In the genomic region with DNA sequence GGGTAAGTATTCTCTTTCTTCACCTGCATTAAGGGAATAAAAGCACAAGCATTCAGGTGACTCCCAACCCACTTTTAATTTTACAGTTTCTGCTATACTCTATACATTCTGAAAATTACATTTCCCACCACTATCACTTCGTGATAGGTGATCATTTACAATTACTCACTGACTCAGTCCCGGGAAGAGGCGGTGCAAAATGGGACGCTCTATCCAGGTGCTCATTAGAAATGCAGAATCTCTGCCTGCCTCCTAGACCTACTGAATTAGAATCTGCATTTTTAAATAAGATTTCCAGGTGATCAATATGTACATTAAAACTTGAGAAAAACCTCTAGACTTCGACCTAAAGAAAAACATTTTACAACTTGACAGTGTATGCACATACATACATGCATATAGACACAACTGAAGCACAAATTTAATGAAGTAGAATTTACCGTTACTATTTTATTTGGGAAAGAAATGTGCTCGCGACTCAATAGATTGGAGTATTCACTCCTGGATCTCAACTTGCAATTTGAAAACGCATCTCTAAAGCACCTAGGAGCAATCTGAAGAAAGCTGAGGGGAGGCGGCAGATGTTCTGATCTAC, we compare ENCODE assay signal across 1 cellular context.
TF ChIP-seq lines count a peak whose summit lies in the region.

No MANE protein-coding gene starts in this region.

TF ChIP-seq in HepG2, 621 proteins besides CTCF, POLR2A, EP300 and RAD21 (continued from another document and continues in another):
- TF ChIP-seq ATF1 (CRISPR knock-in tag; IDR thresholded peaks at IDR 0.05) (no peak; the same call in 1 of the 2 replicates), MTF1 (CRISPR knock-in tag; IDR thresholded peaks at IDR 0.05) (no peak), ZFP36L1 (CRISPR knock-in tag; IDR thresholded peaks at IDR 0.05) (no peak), HOXA7 (CRISPR knock-in tag; IDR thresholded peaks at IDR 0.05) (no peak), RNF2 (conservative IDR thresholded peaks at IDR 0.05; ENCODE audit: low read depth) (no peak), SNAI1 (CRISPR knock-in tag; IDR thresholded peaks at IDR 0.05; ENCODE audit: borderline replicate concordance) (no peak), PAWR (CRISPR knock-in tag; IDR thresholded peaks at IDR 0.05; ENCODE audit: borderline replicate concordance) (no peak), ZNF280D (CRISPR knock-in tag; IDR thresholded peaks at IDR 0.05) (no peak), ZNF598 (CRISPR knock-in tag; IDR thresholded peaks at IDR 0.05; ENCODE audit: borderline replicate concordance) (no peak), REST (IDR thresholded peaks at IDR 0.05; ENCODE audit: borderline replicate concordance in 1 of 2, low read depth in 1 of 2, low read length in 2 of 2) (no peak), NR0B2 (CRISPR knock-in tag; IDR thresholded peaks at IDR 0.05) (no peak), ZC3H4 (CRISPR knock-in tag; IDR thresholded peaks at IDR 0.05; ENCODE audit: borderline replicate concordance) (peak; percentile 91), ZNF225 (CRISPR knock-in tag; IDR thresholded peaks at IDR 0.05) (no peak), ZNF780A (CRISPR knock-in tag; IDR thresholded peaks at IDR 0.05) (0 out of 2 replicates have a peak, but pooled peaks have one; percentile 29), ZNF337 (CRISPR knock-in tag; IDR thresholded peaks at IDR 0.05; ENCODE audit: borderline replicate concordance, low read depth) (no peak), ZBTB7A (CRISPR knock-in tag; IDR thresholded peaks at IDR 0.05) (no peak), ZNF441 (CRISPR knock-in tag; IDR thresholded peaks at IDR 0.05; ENCODE audit: borderline replicate concordance) (no peak), SSRP1 (CRISPR knock-in tag; IDR thresholded peaks at IDR 0.05) (peak; percentile 93; the same call in 1 of the 2 replicates), ZNF775 (CRISPR knock-in tag; IDR thresholded peaks at IDR 0.05; ENCODE audit: borderline replicate concordance) (no peak), GABPA (IDR thresholded peaks at IDR 0.05; ENCODE audit: low read depth, low read length) (no peak), GABPA (CRISPR knock-in tag; IDR thresholded peaks at IDR 0.05; ENCODE audit: low read depth) (no peak), TOPORS (CRISPR knock-in tag; IDR thresholded peaks at IDR 0.05) (no peak), ZNF841 (CRISPR knock-in tag; IDR thresholded peaks at IDR 0.05; ENCODE audit: borderline replicate concordance) (peak; percentile 16; the same call in 1 of the 2 replicates), HOXA9 (CRISPR knock-in tag; IDR thresholded peaks at IDR 0.05; ENCODE audit: borderline replicate concordance) (peak; percentile 10; the same call in 1 of the 2 replicates), POLR2AphosphoS5 (IDR thresholded peaks at IDR 0.05; ENCODE audit: low read depth, low read length) (peak; percentile 93; the same call in 1 of the 2 replicates), CBFB (CRISPR knock-in tag; IDR thresholded peaks at IDR 0.05) (no peak), ZXDC (CRISPR knock-in tag; IDR thresholded peaks at IDR 0.05) (no peak), CC2D1A (CRISPR knock-in tag; IDR thresholded peaks at IDR 0.05) (no peak)
- TF ChIP-seq, protein P1, sequence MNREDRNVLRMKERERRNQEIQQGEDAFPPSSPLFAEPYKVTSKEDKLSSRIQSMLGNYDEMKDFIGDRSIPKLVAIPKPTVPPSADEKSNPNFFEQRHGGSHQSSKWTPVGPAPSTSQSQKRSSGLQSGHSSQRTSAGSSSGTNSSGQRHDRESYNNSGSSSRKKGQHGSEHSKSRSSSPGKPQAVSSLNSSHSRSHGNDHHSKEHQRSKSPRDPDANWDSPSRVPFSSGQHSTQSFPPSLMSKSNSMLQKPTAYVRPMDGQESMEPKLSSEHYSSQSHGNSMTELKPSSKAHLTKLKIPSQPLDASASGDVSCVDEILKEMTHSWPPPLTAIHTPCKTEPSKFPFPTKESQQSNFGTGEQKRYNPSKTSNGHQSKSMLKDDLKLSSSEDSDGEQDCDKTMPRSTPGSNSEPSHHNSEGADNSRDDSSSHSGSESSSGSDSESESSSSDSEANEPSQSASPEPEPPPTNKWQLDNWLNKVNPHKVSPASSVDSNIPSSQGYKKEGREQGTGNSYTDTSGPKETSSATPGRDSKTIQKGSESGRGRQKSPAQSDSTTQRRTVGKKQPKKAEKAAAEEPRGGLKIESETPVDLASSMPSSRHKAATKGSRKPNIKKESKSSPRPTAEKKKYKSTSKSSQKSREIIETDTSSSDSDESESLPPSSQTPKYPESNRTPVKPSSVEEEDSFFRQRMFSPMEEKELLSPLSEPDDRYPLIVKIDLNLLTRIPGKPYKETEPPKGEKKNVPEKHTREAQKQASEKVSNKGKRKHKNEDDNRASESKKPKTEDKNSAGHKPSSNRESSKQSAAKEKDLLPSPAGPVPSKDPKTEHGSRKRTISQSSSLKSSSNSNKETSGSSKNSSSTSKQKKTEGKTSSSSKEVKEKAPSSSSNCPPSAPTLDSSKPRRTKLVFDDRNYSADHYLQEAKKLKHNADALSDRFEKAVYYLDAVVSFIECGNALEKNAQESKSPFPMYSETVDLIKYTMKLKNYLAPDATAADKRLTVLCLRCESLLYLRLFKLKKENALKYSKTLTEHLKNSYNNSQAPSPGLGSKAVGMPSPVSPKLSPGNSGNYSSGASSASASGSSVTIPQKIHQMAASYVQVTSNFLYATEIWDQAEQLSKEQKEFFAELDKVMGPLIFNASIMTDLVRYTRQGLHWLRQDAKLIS (CRISPR knock-in tag; IDR thresholded peaks at IDR 0.05) = 0 out of 2 replicates have a peak, but pooled peaks have one; percentile 90
- TF ChIP-seq, protein P2, sequence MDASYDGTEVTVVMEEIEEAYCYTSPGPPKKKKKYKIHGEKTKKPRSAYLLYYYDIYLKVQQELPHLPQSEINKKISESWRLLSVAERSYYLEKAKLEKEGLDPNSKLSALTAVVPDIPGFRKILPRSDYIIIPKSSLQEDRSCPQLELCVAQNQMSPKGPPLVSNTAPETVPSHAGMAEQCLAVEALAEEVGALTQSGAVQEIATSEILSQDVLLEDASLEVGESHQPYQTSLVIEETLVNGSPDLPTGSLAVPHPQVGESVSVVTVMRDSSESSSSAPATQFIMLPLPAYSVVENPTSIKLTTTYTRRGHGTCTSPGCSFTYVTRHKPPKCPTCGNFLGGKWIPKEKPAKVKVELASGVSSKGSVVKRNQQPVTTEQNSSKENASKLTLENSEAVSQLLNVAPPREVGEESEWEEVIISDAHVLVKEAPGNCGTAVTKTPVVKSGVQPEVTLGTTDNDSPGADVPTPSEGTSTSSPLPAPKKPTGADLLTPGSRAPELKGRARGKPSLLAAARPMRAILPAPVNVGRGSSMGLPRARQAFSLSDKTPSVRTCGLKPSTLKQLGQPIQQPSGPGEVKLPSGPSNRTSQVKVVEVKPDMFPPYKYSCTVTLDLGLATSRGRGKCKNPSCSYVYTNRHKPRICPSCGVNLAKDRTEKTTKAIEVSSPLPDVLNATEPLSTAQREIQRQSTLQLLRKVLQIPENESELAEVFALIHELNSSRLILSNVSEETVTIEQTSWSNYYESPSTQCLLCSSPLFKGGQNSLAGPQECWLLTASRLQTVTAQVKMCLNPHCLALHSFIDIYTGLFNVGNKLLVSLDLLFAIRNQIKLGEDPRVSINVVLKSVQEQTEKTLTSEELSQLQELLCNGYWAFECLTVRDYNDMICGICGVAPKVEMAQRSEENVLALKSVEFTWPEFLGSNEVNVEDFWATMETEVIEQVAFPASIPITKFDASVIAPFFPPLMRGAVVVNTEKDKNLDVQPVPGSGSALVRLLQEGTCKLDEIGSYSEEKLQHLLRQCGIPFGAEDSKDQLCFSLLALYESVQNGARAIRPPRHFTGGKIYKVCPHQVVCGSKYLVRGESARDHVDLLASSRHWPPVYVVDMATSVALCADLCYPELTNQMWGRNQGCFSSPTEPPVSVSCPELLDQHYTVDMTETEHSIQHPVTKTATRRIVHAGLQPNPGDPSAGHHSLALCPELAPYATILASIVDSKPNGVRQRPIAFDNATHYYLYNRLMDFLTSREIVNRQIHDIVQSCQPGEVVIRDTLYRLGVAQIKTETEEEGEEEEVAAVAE (CRISPR knock-in tag; IDR thresholded peaks at IDR 0.05; ENCODE audit: borderline replicate concordance) = 0 out of 2 replicates have a peak, but pooled peaks have one; percentile 34
- TF ChIP-seq, protein P3, sequence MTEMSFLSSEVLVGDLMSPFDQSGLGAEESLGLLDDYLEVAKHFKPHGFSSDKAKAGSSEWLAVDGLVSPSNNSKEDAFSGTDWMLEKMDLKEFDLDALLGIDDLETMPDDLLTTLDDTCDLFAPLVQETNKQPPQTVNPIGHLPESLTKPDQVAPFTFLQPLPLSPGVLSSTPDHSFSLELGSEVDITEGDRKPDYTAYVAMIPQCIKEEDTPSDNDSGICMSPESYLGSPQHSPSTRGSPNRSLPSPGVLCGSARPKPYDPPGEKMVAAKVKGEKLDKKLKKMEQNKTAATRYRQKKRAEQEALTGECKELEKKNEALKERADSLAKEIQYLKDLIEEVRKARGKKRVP (CRISPR knock-in tag; IDR thresholded peaks at IDR 0.05) = 0 out of 4 replicates have a peak, but pooled peaks of 1 of the 2 experiments have one; percentile 58
